Comparison of ENCODE assay signal across 8 cellular contexts in genomic region chr7:102616507-102617125, GRCh38. TPM values are rescaled to one million over a fixed set of nuclear protein-coding genes. Genes with fewer than 3 reads are reported as not detected.
A peak's percentile ranks its signal among the peaks of the same experiment; 100 is the strongest.
DNase-seq lines count a peak whose midpoint lies in the region; ATAC-seq, FAIRE-seq and TF ChIP-seq lines count a peak whose summit lies in the region.
"Not testable (repeated sequence)": the region's sequence is repeated elsewhere in the genome, so short reads cannot be mapped to it uniquely, and the experiment has no call there.

Gene RASA4 (minus strand): TSS chr7:102616756. CDS start chr7:102616689, 67 bp downstream.

- not testable (repeated sequence) for H3K9me3 Mint-ChIP-seq in osteocyte (ENCODE audit: unreplicated experiment)

- H2AFZ ChIP-seq in GM12878 (ENCODE audit: control insufficient read depth, low read depth, low read length), result not testable (repeated sequence)

- H3K4me2 ChIP-seq in GM12878 (ENCODE audit: control insufficient read depth, insufficient read depth), result 0 out of 2 replicates have a peak within 1 kb of the TSS, but pooled peaks have one; percentile 17

- not testable (repeated sequence) for TF ChIP-seq RAD21 in GM12878 (IDR thresholded peaks at IDR 0.05; ENCODE audit: insufficient read depth, low read depth, low read length)

- not testable (repeated sequence) for H3K27me3 Mint-ChIP-seq in osteocyte (ENCODE audit: unreplicated experiment)

- SMC1A ChIA-PET in GM12878 (lab: Charles Lee; ENCODE audit: uncharacterized antibody, unreplicated experiment), result not testable (repeated sequence)

- BruUV-seq in GM12878 (replicated peaks; lab: Mats Ljungman, UMichigan), result not testable (repeated sequence)

- H3K4me1 Mint-ChIP-seq in osteocyte (ENCODE audit: unreplicated experiment), result not testable (repeated sequence)

- TF ChIP-seq EP300 in GM12878 (IDR thresholded peaks at IDR 0.05; ENCODE audit: borderline replicate concordance in 1 of 2, control insufficient read depth in 1 of 2, low read depth in 2 of 2, low read length in 2 of 2); upper lobe of left lung (IDR thresholded peaks at IDR 0.05): not testable (repeated sequence)

- H3K79me2 ChIP-seq in GM12878 (ENCODE audit: control insufficient read depth, insufficient read depth, low read length), result not testable (repeated sequence)

- RAD21 ChIA-PET in GM12878 (lab: Charles Lee; ENCODE audit: unreplicated experiment), result not testable (repeated sequence)

- not testable (repeated sequence) for H3K4me1 ChIP-seq in GM12878 (ENCODE audit: control insufficient read depth, insufficient read depth, low read length); upper lobe of left lung

- FAIRE-seq in GM12891 (lab: Jason Lieb, UNC), result peak; percentile 74
- not testable (repeated sequence) for FAIRE-seq in GM12878 (lab: Jason Lieb, UNC)

- H3K4me3 ChIP-seq in GM12878, result not testable (repeated sequence)
- peak within 1 kb of the TSS in 3 of 4 donors; percentile 47 to 50 (median 48) for H3K4me3 ChIP-seq in upper lobe of left lung

- ATAC-seq in GM21825 (IDR thresholded peaks at IDR 0.05; ENCODE audit: unreplicated experiment) (peak; percentile 58), HG03520 (IDR thresholded peaks at IDR 0.05; ENCODE audit: unreplicated experiment) (peak; percentile 68), GM12878 (peak; percentile 81), left cardiac atrium (peak; percentile 91 to 96), upper lobe of left lung (ENCODE audit: low FRiP score in 2 of 2) (peak; percentile 91 to 96)

- not testable (repeated sequence) for H3K36me3 ChIP-seq in GM12878 (ENCODE audit: control insufficient read depth in 2 of 2, insufficient read depth in 2 of 2, low read length in 1 of 2); upper lobe of left lung

- not testable (repeated sequence) for H3K27me3 ChIP-seq in GM12878 (replicated peaks in 1 of 2; ENCODE audit: control insufficient read depth in 2 of 2, insufficient read depth in 2 of 2, low read length in 1 of 2); upper lobe of left lung

- not testable (repeated sequence) for H3K4me3 Mint-ChIP-seq in osteocyte (ENCODE audit: unreplicated experiment)

- POLR2A ChIA-PET in GM12878 (lab: Charles Lee), result not testable (repeated sequence)

- TF ChIP-seq CTCF in GM12878 (IDR thresholded peaks at IDR 0.05 in 2 of 3, conservative IDR thresholded peaks at IDR 0.05 in 1 of 3; ENCODE audit: control insufficient read depth in 2 of 3, extremely low read depth in 1 of 3, insufficient read depth in 1 of 3, low read depth in 3 of 3, low read length in 3 of 3); osteocyte (IDR thresholded peaks at IDR 0.05); upper lobe of left lung (IDR thresholded peaks at IDR 0.05): not testable (repeated sequence)

- intact Hi-C loops in GM12878 (cut with micrococcal nuclease; ENCODE audit: unreplicated experiment); left cardiac atrium (cut with DNase I): not testable (repeated sequence)

- WGBS in GM12878 (ENCODE audit: insufficient coverage, insufficient replicate concordance, low lambda C conversion rate, missing lambda C conversion rate), result 1% methylated on average over 15 of the region's 62 CpGs
- WGBS in upper lobe of left lung, 2 donors, result no CpG with 5 or more reads among the region's 62 CpGs

- not testable (repeated sequence) for H3K36me3 Mint-ChIP-seq in osteocyte (ENCODE audit: unreplicated experiment)

- H3K9me3 ChIP-seq in GM12878 (replicated peaks; ENCODE audit: control insufficient read depth, insufficient read depth, low read length); upper lobe of left lung: not testable (repeated sequence)

- H4K20me1 ChIP-seq in GM12878 (ENCODE audit: control insufficient read depth, insufficient read depth), result not testable (repeated sequence)

- not testable (repeated sequence) for H3K9ac ChIP-seq in GM12878 (ENCODE audit: control insufficient read depth, insufficient read depth, low read length)

- H3K27ac ChIP-seq in GM12878 (ENCODE audit: control insufficient read depth, insufficient read depth), result not testable (repeated sequence)
- peak within 1 kb of the TSS in 1 of 4 donors; percentile 78 for H3K27ac ChIP-seq in upper lobe of left lung

- CTCF ChIA-PET in GM12878 (lab: Yijun Ruan, JAX), result not testable (repeated sequence)

- in situ Hi-C loops in GM12878 (cut with MboI), result not testable (repeated sequence)

- DNase-seq in GM12891 (ENCODE audit: insufficient read length, low spot score); GM12878 (ENCODE audit: low read depth, low spot score): not testable (repeated sequence)
- DNase-seq in T-helper 9 cell, result peak; percentile 36
- peak; percentile 56 for DNase-seq in left cardiac atrium
- DNase-seq in osteocyte (ENCODE audit: extremely low spot score, unreplicated experiment), result peak; percentile 83
- DNase-seq in upper lobe of left lung, result peak; percentile 25 to 94

- not testable (repeated sequence) for TF ChIP-seq POLR2A in GM12891 (IDR thresholded peaks at IDR 0.05; ENCODE audit: low read depth, low read length); GM12878 (IDR thresholded peaks at IDR 0.05; ENCODE audit: low read depth, low read length); upper lobe of left lung (IDR thresholded peaks at IDR 0.05)

- not testable (repeated sequence) for H3K27ac Mint-ChIP-seq in osteocyte (ENCODE audit: unreplicated experiment)

RNA-seq across cellular contexts. Expression of gene RASA4, which starts in this region (rescaled TPM):
- polyA plus RNA-seq in GM12891 (2012; ENCODE audit: low read depth, missing spikeins), result 28.2 TPM
- total RNA-seq in GM12878 (2013; cell fraction: nucleolus; rRNA removed), result 196 and 208 TPM in 2 replicates
- total RNA-seq in GM12878 (2014; rRNA removed) (17.5 and 24.6 TPM in 2 replicates), GM12878 (2014; rRNA removed; fragmentation: Illumina TruSeq; extraction: Trizol) (9.0 and 9.7 TPM in 2 replicates), GM12878 (2021) (35.2 and 35.8 TPM in 2 replicates), left cardiac atrium (10 to 100 TPM; 16.2 to 33.5 TPM), osteocyte (26.1 and 27.0 TPM in 2 replicates), upper lobe of left lung (100 to 1,000 TPM in 1 of 6 donors, 10 to 100 TPM in 4, 1 to 10 TPM in 1; 8.7 to 132 (median 41.7) TPM)
- polyA plus RNA-seq in GM12878 (2011; ENCODE audit: low read depth), result 10.5 TPM
- polyA plus RNA-seq in GM12878 (2011; rRNA removed) (6.0 and 11.3 TPM in 2 replicates), GM12878 (2014; fragmentation: Illumina TruSeq; extraction: Trizol) (2.8 and 8.9 TPM in 2 replicates), GM12878 (2014; fragmentation: Nextera tagmentation; extraction: Ambion mirVana) (1 to 10 TPM; 1.7 to 2.4 TPM), GM12878 (2014; rRNA removed) (30.9 and 40.0 TPM in 2 replicates), GM12878 (2016; fragmentation: Nextera tagmentation; extraction: Ambion mirVana) (10 to 100 TPM; 16.7 to 20.4 TPM)
- polyA plus RNA-seq in GM12878 (2011; cell fraction: cytosol; rRNA removed), result 15.7 and 20.6 TPM in 2 replicates
- 117 and 146 TPM in 2 replicates for polyA plus RNA-seq in GM12878 (2011; cell fraction: nucleus; rRNA removed)
- 27.9 and 38.8 TPM in 2 replicates for polyA plus RNA-seq in GM12878 (2012)
- 57.3 and 60.3 TPM in 2 replicates for polyA minus RNA-seq in GM12878 (2011; rRNA and poly(A)+ RNA removed)
- 12.2 and 26.5 TPM in 2 replicates for polyA minus RNA-seq in GM12878 (2011; cell fraction: cytosol; rRNA and poly(A)+ RNA removed)
- 57.7 and 92.9 TPM in 2 replicates for polyA minus RNA-seq in GM12878 (2011; cell fraction: nucleus; rRNA and poly(A)+ RNA removed)
